Comparison of ENCODE assay signal across 21 cellular contexts in genomic region chr2:5501807-5502206, GRCh38.
A peak's percentile ranks its signal among the peaks of the same experiment; 100 is the strongest.
DNase-seq lines count a peak whose midpoint lies in the region; ATAC-seq and TF ChIP-seq lines count a peak whose summit lies in the region.
"Had no signal": no experiment of that assay in that cellular context is flagged by ENCODE, and none has a peak within 500 bp of the region (broad histone marks: within the 10 kb centered on the region; RNA-seq: fewer than 3 reads in every experiment).

No MANE protein-coding gene starts in this region.

- intact Hi-C loops in left lung (cut with DNase I): no loop called here
- intact Hi-C loops in lower lobe of right lung (cut with DNase I): no loop called here

- H3K27me3 ChIP-seq in left lung (no peaks in the 10 kb centered on the region), lower lobe of right lung (ENCODE audit: low read depth) (no peaks in the 10 kb centered on the region)
- H3K27me3 ChIP-seq: BE2C, BLaER1 had no signal

- H3K4me1 ChIP-seq in left lung (no peaks in the 10 kb centered on the region), lower lobe of right lung (no peaks in the 10 kb centered on the region)
- H3K4me1 ChIP-seq: BE2C, BLaER1 had no signal

- H3K27ac ChIP-seq in left lung (no peak overlapping the region), lower lobe of right lung (no peak overlapping the region)
- H3K27ac ChIP-seq: BLaER1 had no signal

- H3K36me3 ChIP-seq in left lung (no peaks in the 10 kb centered on the region), lower lobe of right lung (no peaks in the 10 kb centered on the region)
- H3K36me3 ChIP-seq: BE2C, BLaER1 had no signal

- DNase-seq in DMS79 (lab: John Stamatoyannopoulos, UW) (peak; percentile 6), DMS79 treated with DMSO at 0.1 percent for 48 hours (lab: John Stamatoyannopoulos, UW) (no peak), left lung (no peak), lower lobe of right lung (no peak), NCI-H446 (lab: John Stamatoyannopoulos, UW) (no peak), RKO (ENCODE audit: low spot score) (no peak)
- DNase-seq: 8988T; ACHN; BE2C; C1 segment of cervical spinal cord; CD4-positive, alpha-beta memory T cell; CD4-positive, CD25-positive, alpha-beta regulatory T cell; CD8-positive, alpha-beta memory T cell; COR-L47; DMS 273 treated with DMSO at 0.1 percent for 48 hours; DMS153; DND-41; EL; GDM1 had no signal

- ATAC-seq in left lung: peak; percentile 81
- peak; percentile 54 to 63 for ATAC-seq in lower lobe of right lung
- ATAC-seq: GM12878 had no signal

- TF ChIP-seq CTCF in left lung (IDR thresholded peaks at IDR 0.05) (no peak), lower lobe of right lung (IDR thresholded peaks at IDR 0.05) (no peak)

- no peak overlapping the region for H3K4me3 ChIP-seq in left lung
- H3K4me3 ChIP-seq in lower lobe of right lung: no peak overlapping the region
- H3K4me3 ChIP-seq: BLaER1, GM12878 had no signal

- H3K9me3 ChIP-seq in left lung: peaks cover 0 to 3% of the 10 kb centered on the region in 2 donors
- H3K9me3 ChIP-seq in lower lobe of right lung: no peaks in the 10 kb centered on the region
- H3K9me3 ChIP-seq: BE2C, BLaER1 had no signal
